Comparison of ENCODE assay signal across 13 cellular contexts in genomic region chr12:576613-577110, GRCh38.
A peak's percentile ranks its signal among the peaks of the same experiment; 100 is the strongest.
DNase-seq lines count a peak whose midpoint lies in the region; ATAC-seq and TF ChIP-seq lines count a peak whose summit lies in the region.
"Had no signal": no experiment of that assay in that cellular context is flagged by ENCODE, and none has a peak within 500 bp of the region (broad histone marks: within the 10 kb centered on the region; RNA-seq: fewer than 3 reads in every experiment).

No MANE protein-coding gene starts in this region.

- no peak for ATAC-seq in SK-N-SH treated with all-trans-retinoic acid at 6 μM for 48 hours
- ATAC-seq in HG03460 (IDR thresholded peaks at IDR 0.05; ENCODE audit: unreplicated experiment): no peak
- no peak for ATAC-seq in GM21423 (IDR thresholded peaks at IDR 0.05; ENCODE audit: unreplicated experiment)

- peaks cover 1% of the 10 kb centered on the region for H3F3A ChIP-seq in SK-N-SH (replicated peaks; ENCODE audit: insufficient read depth)
- no peaks in the 10 kb centered on the region for H3F3A ChIP-seq in SU-DHL-6 (ENCODE audit: insufficient read depth)

- H3K9me3 ChIP-seq in SK-N-SH (no peaks in the 10 kb centered on the region), SU-DHL-6 (ENCODE audit: insufficient read depth, low read length) (no peaks in the 10 kb centered on the region), iPS-20b (ENCODE audit: insufficient read depth, low read depth, low read length) (no peaks in the 10 kb centered on the region), spleen (no peaks in the 10 kb centered on the region)
- H3K9me3 ChIP-seq: adrenal gland, pancreas had no signal

- H3K4me1 Mint-ChIP-seq in HFFc6 (ENCODE audit: low read depth): peaks cover 51% of the 10 kb centered on the region

- no peak for DNase-seq in SK-N-SH
- DNase-seq in spleen: no peak
- DNase-seq in HFFc6: no peak
- DNase-seq: NCI-H2081 treated with DMSO at 0.1 percent for 48 hours had no signal

- H3K9ac ChIP-seq in SK-N-SH (no peak overlapping the region), SU-DHL-6 (ENCODE audit: low read length) (peak overlapping the region; percentile 46), iPS-20b (ENCODE audit: low read depth, low read length) (peak overlapping the region; percentile 39; the same call in 1 of the 2 replicates)

- H2AFZ ChIP-seq in SK-N-SH (ENCODE audit: low read depth): peak overlapping the region; percentile 76
- peak overlapping the region; percentile 97 for H2AFZ ChIP-seq in SU-DHL-6 (ENCODE audit: low read depth, low read length, severe bottlenecking)

- TF ChIP-seq CTCF in SK-N-SH (IDR thresholded peaks at IDR 0.05): no peak
- TF ChIP-seq CTCF in SU-DHL-6 (IDR thresholded peaks at IDR 0.05; ENCODE audit: insufficient read depth, low read length, poor library complexity, severe bottlenecking): no peak
- TF ChIP-seq CTCF in spleen (IDR thresholded peaks at IDR 0.05 in 8 of 11, conservative IDR thresholded peaks at IDR 0.05 in 3 of 11): no peak
- TF ChIP-seq CTCF in HFFc6 (IDR thresholded peaks at IDR 0.05): no peak

- H3K4me2 ChIP-seq in SK-N-SH: no peak overlapping the region
- peak overlapping the region; percentile 33 for H3K4me2 ChIP-seq in SU-DHL-6 (ENCODE audit: low read depth, low read length, poor library complexity, severe bottlenecking)

- TF ChIP-seq EP300 in SK-N-SH (IDR thresholded peaks at IDR 0.05; ENCODE audit: borderline replicate concordance in 1 of 2, low read depth in 1 of 2, low read length in 1 of 2): no peak

- H3K79me2 ChIP-seq in SK-N-SH (ENCODE audit: insufficient read depth) (no peaks in the 10 kb centered on the region), SU-DHL-6 (ENCODE audit: insufficient read depth, low read length) (no peaks in the 10 kb centered on the region)

- H3K36me3 Mint-ChIP-seq in HFFc6 (ENCODE audit: low read depth): no peaks in the 10 kb centered on the region

- no peak overlapping the region for H3K27ac Mint-ChIP-seq in HFFc6

- POLR2A ChIA-PET in SK-N-SH (lab: Yijun Ruan, JAX): interaction anchor here (1.3 to 1.6 kb wide), 3 partner anchors 15 to 373 kb away, joined by 5 to 14 read pairs (median 8); partner anchors contain the start of gene RAD52

- H3K36me3 ChIP-seq in SK-N-SH (replicated peaks in 1 of 2; ENCODE audit: control insufficient read depth in 1 of 2, insufficient read depth in 2 of 2, low read length in 1 of 2) (no peaks in the 10 kb centered on the region), SU-DHL-6 (ENCODE audit: low read length) (no peaks in the 10 kb centered on the region), iPS-20b (ENCODE audit: insufficient read depth, low read depth, low read length) (no peaks in the 10 kb centered on the region), spleen (no peaks in the 10 kb centered on the region)
- H3K36me3 ChIP-seq: adrenal gland, pancreas had no signal

- H4K20me1 ChIP-seq in SK-N-SH (ENCODE audit: insufficient read depth): no peaks in the 10 kb centered on the region
- no peaks in the 10 kb centered on the region for H4K20me1 ChIP-seq in SU-DHL-6 (ENCODE audit: low read depth, low read length)

- 94% methylated on average over 14 of the region's 14 CpGs for WGBS in SK-N-SH (ENCODE audit: low lambda C conversion rate)
- 79 to 92% (median 91%) methylated on average over 14 of the region's 14 CpGs for WGBS in spleen, 5 donors

- H3K9me2 ChIP-seq in SK-N-SH: no peaks in the 10 kb centered on the region
- no peaks in the 10 kb centered on the region for H3K9me2 ChIP-seq in SU-DHL-6 (replicated peaks; ENCODE audit: insufficient read depth, low read length)

- H3K27me3 Mint-ChIP-seq in HFFc6 (ENCODE audit: insufficient read depth): peaks cover 6% of the 10 kb centered on the region

- no peak overlapping the region for H3K27ac ChIP-seq in SK-N-SH (ENCODE audit: low read depth in 2 of 2, low read length in 1 of 2)
- H3K27ac ChIP-seq in SU-DHL-6 (ENCODE audit: low read depth, low read length): no peak overlapping the region
- no peak overlapping the region for H3K27ac ChIP-seq in iPS-20b (ENCODE audit: low read length)
- peak overlapping the region in 7 of 8 donors; percentile 26 to 78 (median 67) for H3K27ac ChIP-seq in spleen
- H3K27ac ChIP-seq: 22Rv1, foreskin keratinocyte, pancreas had no signal

- CTCF ChIA-PET in SK-N-SH (lab: Yijun Ruan, JAX): interaction anchor here (0.7 to 6.5 kb wide), 44 partner anchors 9 to 1378 kb away, joined by 3 to 129 read pairs (median 4); partner anchors contain the start of genes NINJ2, RAD52 and WNK1

- H3K4me3 ChIP-seq in SK-N-SH (ENCODE audit: low read depth in 2 of 2, low read length in 1 of 2): no peak overlapping the region
- no peak overlapping the region for H3K4me3 ChIP-seq in SU-DHL-6 (ENCODE audit: insufficient read depth, low read length, poor library complexity, severe bottlenecking)
- no peak overlapping the region for H3K4me3 ChIP-seq in iPS-20b (ENCODE audit: low read length)
- peak overlapping the region in 5 of 8 donors; percentile 5 to 56 (median 15) for H3K4me3 ChIP-seq in spleen

- H3K27me3 ChIP-seq in SK-N-SH (ENCODE audit: insufficient read depth): no peaks in the 10 kb centered on the region
- no peaks in the 10 kb centered on the region for H3K27me3 ChIP-seq in SU-DHL-6 (ENCODE audit: low read length)
- peaks cover 17% of the 10 kb centered on the region for H3K27me3 ChIP-seq in iPS-20b (ENCODE audit: insufficient read depth, low read length)
- H3K27me3 ChIP-seq in spleen (replicated peaks in 1 of 7): no peaks in the 10 kb centered on the region
- H3K27me3 ChIP-seq: adrenal gland, foreskin keratinocyte, pancreas had no signal

- H3K4me1 ChIP-seq in SK-N-SH (ENCODE audit: control insufficient read depth in 1 of 2, insufficient read depth in 2 of 2, low read depth in 1 of 2, low read length in 1 of 2) (peaks cover 0 to 21% of the 10 kb centered on the region in 2 experiments; a peak in 2 of 4 replicates), iPS-20b (ENCODE audit: insufficient read depth, low read length) (0 out of 2 replicates have a peak, but pooled peaks cover 5% of the 10 kb centered on the region), spleen (peaks cover 9 to 31% (median 18%) of the 10 kb centered on the region in 6 donors)

- TF ChIP-seq RAD21 in SK-N-SH (IDR thresholded peaks at IDR 0.05; ENCODE audit: low read length): no peak

- no peaks in the 10 kb centered on the region for H3K9me3 Mint-ChIP-seq in HFFc6

- intact Hi-C loops in spleen (cut with DNase I; ENCODE audit: low total_unique reads): loop anchor here (5.0 to 10.0 kb wide), 3 partner anchors 66 to 1018 kb away; partner anchors contain the start of genes FBXL14 and WNK1

- TF ChIP-seq POLR2A in spleen (IDR thresholded peaks at IDR 0.05): no peak

- no peak overlapping the region for H3K4me3 Mint-ChIP-seq in HFFc6

TF ChIP-seq in SK-N-SH, 30 proteins besides CTCF, POLR2A, EP300 and RAD21 (continues in another document):
- TF ChIP-seq USF1 (IDR thresholded peaks at IDR 0.05; ENCODE audit: borderline replicate concordance, low read depth) (no peak), PBX3 (IDR thresholded peaks at IDR 0.05) (no peak), MXI1 (IDR thresholded peaks at IDR 0.05; ENCODE audit: low read depth, low read length) (no peak), ELF1 (IDR thresholded peaks at IDR 0.05) (no peak), YY1 (IDR thresholded peaks at IDR 0.05; ENCODE audit: low read depth) (no peak), GATA2 (CRISPR knock-in tag; IDR thresholded peaks at IDR 0.05) (no peak), TEAD4 (IDR thresholded peaks at IDR 0.05; ENCODE audit: borderline replicate concordance, insufficient read depth) (no peak), TAF1 (IDR thresholded peaks at IDR 0.05; ENCODE audit: borderline replicate concordance, low read depth, low read length) (no peak)

TF ChIP-seq in SK-N-SH treated with all-trans-retinoic acid at 6 μM for 48 hours, 23 proteins besides CTCF, POLR2A, EP300 and RAD21 (continues in another document):
- TF ChIP-seq TSHZ2 (CRISPR knock-in tag; IDR thresholded peaks at IDR 0.05): no peak
- TF ChIP-seq ISL1 (CRISPR knock-in tag; IDR thresholded peaks at IDR 0.05): no peak
- TF ChIP-seq CREB5 (CRISPR knock-in tag; IDR thresholded peaks at IDR 0.05; ENCODE audit: low read depth): no peak
- no peak for TF ChIP-seq PPARA (CRISPR knock-in tag; IDR thresholded peaks at IDR 0.05; ENCODE audit: borderline replicate concordance)
- no peak for TF ChIP-seq ZFP3 (CRISPR knock-in tag; IDR thresholded peaks at IDR 0.05)
- TF ChIP-seq ZNF70 (CRISPR knock-in tag; IDR thresholded peaks at IDR 0.05): no peak

Comparison
In these comparisons a context has a peak if more than half of its experiments do, and no peak if none do; other contexts are left out.
1. H3K27ac ChIP-seq: peak in spleen (7 of 8); none in SK-N-SH (0 of 2), SU-DHL-6 (single experiment) and iPS-20b (single experiment).
2. H3K4me3 ChIP-seq: peak in spleen (5 of 8); none in SK-N-SH (0 of 2), SU-DHL-6 (single experiment) and iPS-20b (single experiment).